17 cellular contexts compared by ENCODE assay signal in the genomic region with DNA sequence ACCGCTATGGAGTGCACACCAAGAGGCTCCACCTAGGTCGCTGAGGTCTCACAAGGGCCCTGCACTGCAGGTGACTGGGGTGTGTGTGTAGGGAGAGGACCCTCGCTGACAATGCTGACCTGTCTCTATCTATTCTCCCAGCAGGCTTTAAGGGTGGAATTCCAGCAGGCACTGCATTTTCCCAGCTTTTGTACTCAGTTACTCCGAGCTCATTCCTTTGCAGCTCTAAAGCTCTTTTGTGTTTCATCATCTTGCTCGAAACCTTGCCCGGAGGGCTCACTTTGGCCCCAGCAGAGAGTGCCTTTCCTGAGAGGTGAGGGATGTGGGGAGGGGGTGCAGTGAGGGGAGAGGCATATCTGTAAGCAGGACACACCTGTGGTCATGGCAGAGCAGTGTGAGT.
"Had no signal": no experiment of that assay in that cellular context is flagged by ENCODE, and none has a peak within 500 bp of the region (broad histone marks: within the 10 kb centered on the region; RNA-seq: fewer than 3 reads in every experiment).

No MANE protein-coding gene starts in this region.

- H3K27ac ChIP-seq: adrenal gland, esophagus squamous epithelium, left lung, prostate gland, right atrium auricular region, tibial artery had no signal

- DNase-seq: activated CD4-positive, alpha-beta T cell treated with anti-CD3 and anti-CD28 coated beads for 1 hour; activated CD8-positive, alpha-beta memory T cell treated with anti-CD3 and anti-CD28 coated beads for 24 hours; activated CD8-positive, alpha-beta memory T cell treated with anti-CD3 and anti-CD28 coated beads, Interleukin-2, amount 50 U/mL, for 48 hours; activated gamma-delta T cell; activated T-cell treated with anti-CD3 and anti-CD28 coated beads, Interleukin-2, amount 50 U/mL, for 48 hours; dermis blood vessel endothelial cell; effector memory CD8-positive, alpha-beta T cell; esophagus squamous epithelium; kidney; stimulated activated CD4-positive, alpha-beta T cell treated with anti-CD3 and anti-CD28 coated beads, Interleukin-2, amount 100 ng/mL, for 24 hours; stimulated activated naive CD8-positive, alpha-beta T cell treated with anti-CD3 and anti-CD28 coated beads, Interleukin-15, Interleukin-2, amounts not matched to agents 100 U/mL and 50 U/mL, for 24 hours; substantia nigra; tibial artery had no signal
